15 cellular contexts compared by ENCODE assay signal in the genomic region with DNA sequence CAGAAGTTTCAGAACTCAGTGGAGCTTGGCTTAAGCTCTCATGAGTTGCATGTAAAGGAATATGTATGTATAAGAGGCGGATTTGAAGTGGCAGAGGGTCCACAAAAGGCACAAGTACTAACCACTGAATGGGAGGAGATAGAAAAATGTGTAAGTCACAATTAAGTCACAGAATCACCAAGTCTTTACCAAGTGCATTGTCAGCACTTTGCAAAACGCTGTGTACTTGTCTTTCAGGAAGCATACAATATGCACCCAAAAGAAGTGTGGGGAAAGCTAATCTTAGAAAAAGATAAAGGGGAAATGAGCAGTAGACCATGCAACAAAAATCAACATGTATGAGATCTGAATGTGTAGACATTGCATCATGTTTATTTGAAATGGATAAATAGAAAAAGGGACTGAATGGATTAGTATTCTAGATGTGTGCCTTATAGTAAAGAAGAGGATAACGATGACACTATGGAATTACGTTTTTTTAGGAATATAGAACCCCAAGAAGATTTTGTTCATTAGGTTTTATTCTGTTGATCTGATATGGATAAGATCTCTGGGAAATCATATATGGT. TPM values are rescaled to one million over a fixed set of nuclear protein-coding genes. Genes with fewer than 3 reads are reported as not detected.
DNase-seq lines count a peak whose midpoint lies in the region; ATAC-seq and TF ChIP-seq lines count a peak whose summit lies in the region.
"Had no signal": no experiment of that assay in that cellular context is flagged by ENCODE, and none has a peak within 500 bp of the region (broad histone marks: within the 10 kb centered on the region; RNA-seq: fewer than 3 reads in every experiment).

No MANE protein-coding gene starts in this region.

- peaks cover 51% of the 10 kb centered on the region for H3K36me3 ChIP-seq in SJSA1
- peaks cover 3% of the 10 kb centered on the region for H3K36me3 ChIP-seq in fibroblast of lung (ENCODE audit: control insufficient read depth, insufficient read depth, low read length)
- peaks cover 8% of the 10 kb centered on the region for H3K36me3 ChIP-seq in smooth muscle cell (ENCODE audit: low read depth)

- H3K27ac Mint-ChIP-seq in activated CD8-positive, alpha-beta T cell treated with anti-CD3 and anti-CD28 coated beads, Interleukin-2, amount 10 ng/mL, durations not matched to agents 7 days and 5 days: peak overlapping the region; percentile 17
- no peak overlapping the region for H3K27ac Mint-ChIP-seq in activated CD8-positive, alpha-beta T cell treated with anti-CD3 and anti-CD28 coated beads for 36 hours

- no peaks in the 10 kb centered on the region for H3F3A ChIP-seq in smooth muscle cell (ENCODE audit: low read depth)

- no peak overlapping the region for H3K4me3 ChIP-seq in SJSA1
- H3K4me3 ChIP-seq in fibroblast of lung (replicated peaks in 1 of 4; ENCODE audit: control extremely low read depth in 1 of 4, insufficient read depth in 1 of 4, low read depth in 3 of 4, low read length in 4 of 4): no peak overlapping the region
- no peak overlapping the region for H3K4me3 ChIP-seq in smooth muscle cell
- H3K4me3 ChIP-seq: tibial artery had no signal

- CTCF ChIA-PET in activated CD8-positive, alpha-beta T cell treated with anti-CD3 and anti-CD28 coated beads, Interleukin-2, amount 10 ng/mL, durations not matched to agents 7 days and 5 days (lab: Charles Lee): interaction anchor here (1.4 to 3.7 kb wide), 2 partner anchors 28 to 50 kb away, joined by 4 to 35 read pairs; a partner anchor contains a TSS
- CTCF ChIA-PET in activated CD8-positive, alpha-beta T cell treated with anti-CD3 and anti-CD28 coated beads for 36 hours (lab: Charles Lee): interaction anchor here (0.7 to 3.6 kb wide), 6 partner anchors 8 to 509 kb away, joined by 3 to 54 read pairs (median 4); a partner anchor contains a TSS

- peak overlapping the region; percentile 53 for H3K27ac ChIP-seq in SJSA1
- peak overlapping the region; percentile 87 for H3K27ac ChIP-seq in fibroblast of lung (ENCODE audit: insufficient read depth, low read length)
- peak overlapping the region; percentile 26 for H3K27ac ChIP-seq in smooth muscle cell (ENCODE audit: low read depth)

- no peak overlapping the region for H3K4me3 Mint-ChIP-seq in activated CD8-positive, alpha-beta T cell treated with anti-CD3 and anti-CD28 coated beads, Interleukin-2, amount 10 ng/mL, durations not matched to agents 7 days and 5 days
- no peak overlapping the region for H3K4me3 Mint-ChIP-seq in activated CD8-positive, alpha-beta T cell treated with anti-CD3 and anti-CD28 coated beads for 36 hours
- H3K4me3 Mint-ChIP-seq: memory B cell had no signal

- no peak for ATAC-seq in activated CD8-positive, alpha-beta T cell treated with anti-CD3 and anti-CD28 coated beads, Interleukin-2, amount 10 ng/mL, durations not matched to agents 7 days and 5 days
- no peak for ATAC-seq in activated CD8-positive, alpha-beta T cell treated with anti-CD3 and anti-CD28 coated beads for 36 hours

- no peak overlapping the region for H2AFZ ChIP-seq in fibroblast of lung (ENCODE audit: low read length)
- no peak overlapping the region for H2AFZ ChIP-seq in smooth muscle cell (ENCODE audit: low read depth)

- H3K4me1 Mint-ChIP-seq in activated CD8-positive, alpha-beta T cell treated with anti-CD3 and anti-CD28 coated beads, Interleukin-2, amount 10 ng/mL, durations not matched to agents 7 days and 5 days (ENCODE audit: low read depth): no peaks in the 10 kb centered on the region
- peaks cover 14% of the 10 kb centered on the region for H3K4me1 Mint-ChIP-seq in activated CD8-positive, alpha-beta T cell treated with anti-CD3 and anti-CD28 coated beads for 36 hours (ENCODE audit: low read depth)

- 82% methylated on average over 4 of the region's 4 CpGs for WGBS in smooth muscle cell (ENCODE audit: low lambda C conversion rate)

- H3K79me2 ChIP-seq in fibroblast of lung (ENCODE audit: control insufficient read depth, insufficient read depth, low read length) (peaks cover 2% of the 10 kb centered on the region), smooth muscle cell (ENCODE audit: low read depth) (no peaks in the 10 kb centered on the region)

- H3K4me1 ChIP-seq in SJSA1 (replicated peaks) (peaks cover 25% of the 10 kb centered on the region), fibroblast of lung (ENCODE audit: control insufficient read depth, extremely low read depth, insufficient read depth, low read length) (peaks cover 30% of the 10 kb centered on the region), smooth muscle cell (ENCODE audit: low read depth) (no peaks in the 10 kb centered on the region)

- no peak for DNase-seq in activated CD8-positive, alpha-beta T cell treated with anti-CD3 and anti-CD28 coated beads, Interleukin-2, amount 10 ng/mL, durations not matched to agents 7 days and 5 days
- DNase-seq in activated CD8-positive, alpha-beta T cell treated with anti-CD3 and anti-CD28 coated beads for 36 hours: no peak
- no peak for DNase-seq in SJSA1 (ENCODE audit: low read depth in 1 of 2, low spot score in 2 of 2)
- DNase-seq in fibroblast of lung (ENCODE audit: low read depth in 2 of 2): peak; percentile 17 to 22
- DNase-seq in smooth muscle cell (lab: John Stamatoyannopoulos, UW; ENCODE audit: unreplicated experiment): no peak
- no peak for DNase-seq in cerebellar nuclear complex (lab: John Stamatoyannopoulos, UW)
- DNase-seq in GM19240 (ENCODE audit: insufficient read length, low spot score): no peak
- DNase-seq in islet precursor cell: no peak
- DNase-seq: activated CD4-positive, alpha-beta T cell treated with anti-CD3 and anti-CD28 coated beads, Interleukin-2, amount 50 U/mL, for 4 hours; activated naive CD4-positive, alpha-beta T cell treated with anti-CD3 and anti-CD28 coated beads, Interleukin-2, amount 50 U/mL, for 16 hours; NCI-H1048; NCI-H526 treated with DMSO at 0.1 percent for 48 hours; retina; tibial artery had no signal

- POLR2A ChIA-PET in activated CD8-positive, alpha-beta T cell treated with anti-CD3 and anti-CD28 coated beads, Interleukin-2, amount 10 ng/mL, durations not matched to agents 7 days and 5 days (lab: Charles Lee): interaction anchor here (1.3 kb wide), 1 partner anchor 28 kb away, joined by 4 read pairs; no protein-coding TSS in a partner anchor
- POLR2A ChIA-PET in activated CD8-positive, alpha-beta T cell treated with anti-CD3 and anti-CD28 coated beads for 36 hours (lab: Charles Lee): interaction anchor here (0.8 to 1.3 kb wide), 4 partner anchors 10 to 59 kb away, joined by 3 to 4 read pairs (median 4); no protein-coding TSS in a partner anchor

- H3K9ac ChIP-seq in fibroblast of lung (ENCODE audit: insufficient read depth, low read length) (no peak overlapping the region), smooth muscle cell (ENCODE audit: low read depth) (no peak overlapping the region)

- H3K9me3 Mint-ChIP-seq in activated CD8-positive, alpha-beta T cell treated with anti-CD3 and anti-CD28 coated beads, Interleukin-2, amount 10 ng/mL, durations not matched to agents 7 days and 5 days (ENCODE audit: insufficient read depth): no peaks in the 10 kb centered on the region
- no peaks in the 10 kb centered on the region for H3K9me3 Mint-ChIP-seq in activated CD8-positive, alpha-beta T cell treated with anti-CD3 and anti-CD28 coated beads for 36 hours
- H3K9me3 Mint-ChIP-seq: memory B cell had no signal

- no peaks in the 10 kb centered on the region for H3K27me3 ChIP-seq in SJSA1 (replicated peaks)
- H3K27me3 ChIP-seq in fibroblast of lung (ENCODE audit: control insufficient read depth, insufficient read depth, low read length): no peaks in the 10 kb centered on the region
- no peaks in the 10 kb centered on the region for H3K27me3 ChIP-seq in smooth muscle cell (ENCODE audit: low read depth)
- H3K27me3 ChIP-seq: tibial artery had no signal

- H3K4me2 ChIP-seq in fibroblast of lung (ENCODE audit: extremely low read depth, insufficient read depth, low read length): peak overlapping the region; percentile 42
- H3K4me2 ChIP-seq in smooth muscle cell: no peak overlapping the region

- TF ChIP-seq CTCF in activated CD8-positive, alpha-beta T cell treated with anti-CD3 and anti-CD28 coated beads for 36 hours (IDR thresholded peaks at IDR 0.05): no peak
- TF ChIP-seq CTCF in fibroblast of lung (conservative IDR thresholded peaks at IDR 0.05 in 1 of 2, IDR thresholded peaks at IDR 0.05 in 1 of 2; ENCODE audit: low read depth in 1 of 2, low read length in 2 of 2) (no peak), smooth muscle cell (IDR thresholded peaks at IDR 0.05; ENCODE audit: borderline replicate concordance, insufficient read depth, poor library complexity, severe bottlenecking) (no peak)

- H4K20me1 ChIP-seq in fibroblast of lung (ENCODE audit: control insufficient read depth, extremely low read depth, insufficient read depth, low read length) (no peaks in the 10 kb centered on the region), smooth muscle cell (ENCODE audit: low read depth) (no peaks in the 10 kb centered on the region)

- H3K36me3 Mint-ChIP-seq in activated CD8-positive, alpha-beta T cell treated with anti-CD3 and anti-CD28 coated beads, Interleukin-2, amount 10 ng/mL, durations not matched to agents 7 days and 5 days (ENCODE audit: low read depth): peaks cover 37% of the 10 kb centered on the region
- H3K36me3 Mint-ChIP-seq in activated CD8-positive, alpha-beta T cell treated with anti-CD3 and anti-CD28 coated beads for 36 hours (ENCODE audit: low read depth): peaks cover 33% of the 10 kb centered on the region

- no peaks in the 10 kb centered on the region for H3K9me3 ChIP-seq in SJSA1 (replicated peaks)
- no peaks in the 10 kb centered on the region for H3K9me3 ChIP-seq in fibroblast of lung (ENCODE audit: control insufficient read depth, insufficient read depth, low read depth, low read length)
- H3K9me3 ChIP-seq in smooth muscle cell (replicated peaks; ENCODE audit: low read depth): no peaks in the 10 kb centered on the region
- H3K9me3 ChIP-seq: tibial artery had no signal

- intact Hi-C loops in activated CD8-positive, alpha-beta T cell treated with anti-CD3 and anti-CD28 coated beads for 36 hours (cut with micrococcal nuclease): no loop called here

- no peaks in the 10 kb centered on the region for H3K27me3 Mint-ChIP-seq in activated CD8-positive, alpha-beta T cell treated with anti-CD3 and anti-CD28 coated beads, Interleukin-2, amount 10 ng/mL, durations not matched to agents 7 days and 5 days (ENCODE audit: low read depth)
- no peaks in the 10 kb centered on the region for H3K27me3 Mint-ChIP-seq in activated CD8-positive, alpha-beta T cell treated with anti-CD3 and anti-CD28 coated beads for 36 hours
- H3K27me3 Mint-ChIP-seq: memory B cell had no signal

RNA-seq across cellular contexts. Expression of a gene that starts 4.5 kb away (rescaled TPM):
- total RNA-seq in activated CD8-positive, alpha-beta T cell treated with anti-CD3 and anti-CD28 coated beads, Interleukin-2, amount 10 ng/mL, durations not matched to agents 7 days and 5 days: 1 to 10 TPM; 2.8 to 4.2 TPM
- 1 to 10 TPM; 1.8 to 2.4 TPM for total RNA-seq in activated CD8-positive, alpha-beta T cell treated with anti-CD3 and anti-CD28 coated beads for 36 hours
- total RNA-seq in SJSA1 (2014; rRNA removed; shearing (Covaris generic)): 0.16 and 1.9 TPM in 2 replicates
- 0.77 and 1.2 TPM in 2 replicates for total RNA-seq in fibroblast of lung
- 0.73 and 0.95 TPM in 2 replicates for polyA plus RNA-seq in fibroblast of lung
- polyA plus RNA-seq in fibroblast of lung (2012): 0.69 and 0.73 TPM in 2 replicates
- 2.0 TPM in 1 of 2 replicates, not detected in the other for polyA minus RNA-seq in fibroblast of lung (ENCODE audit: low replicate concordance)
- total RNA-seq in smooth muscle cell: 2.2 and 3.9 TPM in 2 replicates
- polyA plus RNA-seq in smooth muscle cell: 0.45 and 0.66 TPM in 2 replicates

RNA-seq across cellular contexts. Expression of a gene that starts 48.1 kb away (rescaled TPM):
- 10 to 100 TPM; 59.9 to 60.1 TPM for total RNA-seq in activated CD8-positive, alpha-beta T cell treated with anti-CD3 and anti-CD28 coated beads, Interleukin-2, amount 10 ng/mL, durations not matched to agents 7 days and 5 days
- 10 to 100 TPM; 37.2 to 38.0 TPM for total RNA-seq in activated CD8-positive, alpha-beta T cell treated with anti-CD3 and anti-CD28 coated beads for 36 hours
- total RNA-seq in SJSA1 (2014; rRNA removed; shearing (Covaris generic)): 68.1 and 83.8 TPM in 2 replicates
- total RNA-seq in fibroblast of lung (36.7 and 50.2 TPM in 2 replicates), smooth muscle cell (43.0 and 47.4 TPM in 2 replicates)
- polyA plus RNA-seq in fibroblast of lung (56.9 and 64.2 TPM in 2 replicates), smooth muscle cell (14.5 and 16.9 TPM in 2 replicates)
- 44.8 and 46.8 TPM in 2 replicates for polyA plus RNA-seq in fibroblast of lung (2012)
- polyA minus RNA-seq in fibroblast of lung (ENCODE audit: low replicate concordance): 15.4 and 17.2 TPM in 2 replicates

RNA-seq across cellular contexts. Expression of a gene that starts 51.3 kb away (rescaled TPM):
- total RNA-seq in activated CD8-positive, alpha-beta T cell treated with anti-CD3 and anti-CD28 coated beads, Interleukin-2, amount 10 ng/mL, durations not matched to agents 7 days and 5 days: 100 to 1,000 TPM; 159 to 169 TPM
- 100 to 1,000 TPM; 139 TPM for total RNA-seq in activated CD8-positive, alpha-beta T cell treated with anti-CD3 and anti-CD28 coated beads for 36 hours
- total RNA-seq in SJSA1 (2014; rRNA removed; shearing (Covaris generic)): 4.0 and 4.9 TPM in 2 replicates
- total RNA-seq in fibroblast of lung: 2.8 and 8.6 TPM in 2 replicates
- 9.2 and 40.2 TPM in 2 replicates for polyA plus RNA-seq in fibroblast of lung
- polyA plus RNA-seq in fibroblast of lung (2012): 4.8 and 21.0 TPM in 2 replicates
- polyA minus RNA-seq in fibroblast of lung (ENCODE audit: low replicate concordance): 9.8 and 64.1 TPM in 2 replicates
- total RNA-seq in smooth muscle cell: 1.9 and 2.1 TPM in 2 replicates
- 2.7 and 4.0 TPM in 2 replicates for polyA plus RNA-seq in smooth muscle cell

Comparison
In these comparisons a context has a peak if more than half of its experiments do, and no peak if none do; other contexts are left out.
1. DNase-seq: peak in fibroblast of lung (2 of 2); none in activated CD8-positive, alpha-beta T cell treated with anti-CD3 and anti-CD28 coated beads, Interleukin-2, amount 10 ng/mL, durations not matched to agents 7 days and 5 days (single experiment), activated CD8-positive, alpha-beta T cell treated with anti-CD3 and anti-CD28 coated beads for 36 hours (single experiment), SJSA1 (0 of 2), smooth muscle cell (single experiment), cerebellar nuclear complex (0 of 2), GM19240 (single experiment) and islet precursor cell (single experiment).
2. H3K27ac ChIP-seq: peak in every context shown above with its lines; median percentile 87 in fibroblast of lung; 53 in SJSA1; 26 in smooth muscle cell.
3. RNA of a gene that starts 51.3 kb away (total RNA-seq): 159 to 169 TPM in activated CD8-positive, alpha-beta T cell treated with anti-CD3 and anti-CD28 coated beads, Interleukin-2, amount 10 ng/mL, durations not matched to agents 7 days and 5 days and 139 TPM in activated CD8-positive, alpha-beta T cell treated with anti-CD3 and anti-CD28 coated beads for 36 hours; 2.8 to 8.6 TPM in fibroblast of lung, 4.0 to 4.9 TPM in SJSA1 and 1.9 to 2.1 TPM in smooth muscle cell; every median in the first group is over 10 times any median in the second.